Comparison of ENCODE assay signal across 1 cellular context in genomic region chr20:54134445-54135220, GRCh38.
TF ChIP-seq lines count a peak whose summit lies in the region.

No MANE protein-coding gene starts in this region.

TF ChIP-seq in HepG2, 621 proteins besides CTCF, POLR2A, EP300 and RAD21 (continued from another document):
- 0 out of 2 replicates have a peak, but pooled peaks have one; percentile 34 for TF ChIP-seq PRDM10 (CRISPR knock-in tag; IDR thresholded peaks at IDR 0.05; ENCODE audit: low read depth)
- no peak for TF ChIP-seq ZHX2 (IDR thresholded peaks at IDR 0.05; ENCODE audit: low read depth)
- no peak for TF ChIP-seq ZHX2 (CRISPR knock-in tag; IDR thresholded peaks at IDR 0.05; ENCODE audit: borderline replicate concordance)
- no peak for TF ChIP-seq NCOA5 (CRISPR knock-in tag; IDR thresholded peaks at IDR 0.05)
- TF ChIP-seq KDM2A (CRISPR knock-in tag; IDR thresholded peaks at IDR 0.05; ENCODE audit: borderline replicate concordance, low read depth): no peak
- no peak for TF ChIP-seq ZBTB2 (CRISPR knock-in tag; IDR thresholded peaks at IDR 0.05; ENCODE audit: low read depth)
- no peak for TF ChIP-seq ZC3H4 (CRISPR knock-in tag; IDR thresholded peaks at IDR 0.05; ENCODE audit: borderline replicate concordance)
- no peak for TF ChIP-seq XBP1 (CRISPR knock-in tag; IDR thresholded peaks at IDR 0.05)
- no peak for TF ChIP-seq ZNF749 (CRISPR knock-in tag; IDR thresholded peaks at IDR 0.05; ENCODE audit: borderline replicate concordance)
- no peak for TF ChIP-seq MEF2D (CRISPR knock-in tag; IDR thresholded peaks at IDR 0.05)
- 0 out of 2 replicates have a peak, but pooled peaks have one; percentile 6 for TF ChIP-seq CREM (IDR thresholded peaks at IDR 0.05)
- TF ChIP-seq CREM (CRISPR knock-in tag; IDR thresholded peaks at IDR 0.05): no peak
- no peak for TF ChIP-seq ZNF496 (CRISPR knock-in tag; IDR thresholded peaks at IDR 0.05; ENCODE audit: insufficient replicate concordance)
- no peak for TF ChIP-seq MED8 (CRISPR knock-in tag; IDR thresholded peaks at IDR 0.05; ENCODE audit: insufficient replicate concordance)
- no peak for TF ChIP-seq KLF15 (CRISPR knock-in tag; IDR thresholded peaks at IDR 0.05; ENCODE audit: borderline replicate concordance)
- no peak for TF ChIP-seq SKI (IDR thresholded peaks at IDR 0.05; ENCODE audit: partially characterized antibody)
- no peak for TF ChIP-seq ZFP82 (CRISPR knock-in tag; IDR thresholded peaks at IDR 0.05; ENCODE audit: borderline replicate concordance)
- TF ChIP-seq SKIL (CRISPR knock-in tag; IDR thresholded peaks at IDR 0.05; ENCODE audit: borderline replicate concordance): 0 out of 2 replicates have a peak, but pooled peaks have one; percentile 23
- TF ChIP-seq FOSL2 (CRISPR knock-in tag; IDR thresholded peaks at IDR 0.05): peak; percentile 76
- no peak for TF ChIP-seq SNAI1 (CRISPR knock-in tag; IDR thresholded peaks at IDR 0.05; ENCODE audit: borderline replicate concordance)
- TF ChIP-seq TARDBP (CRISPR knock-in tag; IDR thresholded peaks at IDR 0.05): no peak
